In the genomic region with DNA sequence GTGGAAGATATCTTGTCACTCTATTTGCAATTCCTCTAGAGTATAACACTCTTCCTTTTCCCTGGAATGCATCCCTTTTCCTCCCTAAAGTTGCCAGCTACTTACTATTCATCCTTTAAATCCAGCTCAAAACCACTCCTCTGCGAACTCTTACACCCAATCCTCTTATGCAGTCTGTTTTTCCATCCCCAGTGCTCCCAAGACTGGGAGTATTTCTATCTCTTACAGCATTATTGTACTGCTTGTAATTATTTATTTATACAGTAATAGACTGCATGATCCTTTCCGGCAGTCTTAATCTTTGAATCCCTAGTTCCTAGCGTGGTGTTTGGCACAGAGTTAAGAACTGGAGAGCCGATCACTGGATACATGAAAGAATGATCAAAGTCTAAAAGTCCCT, we compare ENCODE assay signal across 13 cellular contexts. TPM values are rescaled to one million over a fixed set of nuclear protein-coding genes. Genes with fewer than 3 reads are reported as not detected.
A peak's percentile ranks its signal among the peaks of the same experiment; 100 is the strongest.
DNase-seq lines count a peak whose midpoint lies in the region; ATAC-seq and TF ChIP-seq lines count a peak whose summit lies in the region.
"Had no signal": no experiment of that assay in that cellular context is flagged by ENCODE, and none has a peak within 500 bp of the region (broad histone marks: within the 10 kb centered on the region; RNA-seq: fewer than 3 reads in every experiment).

No MANE protein-coding gene starts in this region.

- no peak overlapping the region for H2AK9ac ChIP-seq in IMR-90 (replicated peaks; ENCODE audit: low read depth, low read length, poor library complexity)

- no peak overlapping the region for H3K23ac ChIP-seq in IMR-90 (ENCODE audit: low read depth, low read length)

- no TSS peak for BruUV-seq in IMR-90 (replicated peaks; lab: Mats Ljungman, UMichigan)

- H3K4me3 ChIP-seq in IMR-90 (ENCODE audit: insufficient read depth, low read depth, low read length) (no peak overlapping the region), osteoblast (ENCODE audit: insufficient read depth, low read length) (no peak overlapping the region)
- H3K4me3 ChIP-seq: SJSA1 had no signal

- H3K18ac ChIP-seq in IMR-90 (ENCODE audit: low read depth, low read length), result no peak overlapping the region

- H4K5ac ChIP-seq in IMR-90 (ENCODE audit: low read depth, low read length), result no peak overlapping the region

- peaks cover 4% of the 10 kb centered on the region for H4K20me1 ChIP-seq in IMR-90 (ENCODE audit: insufficient read depth, low read length)
- H4K20me1 ChIP-seq in osteoblast (ENCODE audit: insufficient read depth, low read length), result peaks cover 2% of the 10 kb centered on the region

- H3K9ac ChIP-seq in IMR-90 (ENCODE audit: low read depth, low read length), result no peak overlapping the region

- peaks cover 3% of the 10 kb centered on the region; the same call in 1 of the 2 replicates for H3K36me3 ChIP-seq in IMR-90 (ENCODE audit: control insufficient read depth, insufficient read depth, low read length)
- H3K36me3 ChIP-seq in osteoblast (ENCODE audit: insufficient read depth, low read length), result no peaks in the 10 kb centered on the region

- H4K91ac ChIP-seq in IMR-90 (ENCODE audit: insufficient read depth, low read depth, low read length), result no peak overlapping the region

- H3K4me1 ChIP-seq in IMR-90 (ENCODE audit: control insufficient read depth, insufficient read depth, low read length) (peaks cover 2% of the 10 kb centered on the region; the same call in 1 of the 2 replicates), osteoblast (ENCODE audit: insufficient read depth, low read length) (peaks cover 7% of the 10 kb centered on the region)

- WGBS in IMR-90 (ENCODE audit: extremely low coverage in 2 of 2, insufficient read length in 1 of 2), 2 experiments, result no CpG with 5 or more reads among the region's 4 CpGs

- no peak overlapping the region for H3K4me2 ChIP-seq in IMR-90 (ENCODE audit: low read depth, low read length)
- H3K4me2 ChIP-seq in osteoblast (ENCODE audit: insufficient read depth, low read length), result no peak overlapping the region

- H3K4ac ChIP-seq in IMR-90 (ENCODE audit: low read depth, low read length), result no peak overlapping the region

- H4K8ac ChIP-seq in IMR-90 (ENCODE audit: low read depth in 2 of 2, low read length in 2 of 2), result no peak overlapping the region; a peak in 1 of 4 replicates

- peaks cover 24% of the 10 kb centered on the region for H3K27me3 ChIP-seq in CD4-positive, alpha-beta T cell (ENCODE audit: control insufficient read depth, insufficient read depth, low read length)
- H3K27me3 ChIP-seq in IMR-90 (ENCODE audit: control insufficient read depth, insufficient read depth, low read length) (no peaks in the 10 kb centered on the region), osteoblast (ENCODE audit: insufficient read depth, low read length) (no peaks in the 10 kb centered on the region)
- H3K27me3 ChIP-seq: SJSA1 had no signal

- no peak overlapping the region for H3K14ac ChIP-seq in IMR-90 (replicated peaks; ENCODE audit: low read depth, low read length)

- CTCF ChIA-PET in CD4-positive, alpha-beta T cell (lab: Charles Lee), result no interaction called here
- CTCF ChIA-PET in IMR-90 (lab: Yijun Ruan, JAX), result interaction anchor here (1.0 kb wide), 1 partner anchor 19 kb away, joined by 3 read pairs; no protein-coding TSS in a partner anchor

- TF ChIP-seq POLR2A in IMR-90 (IDR thresholded peaks at IDR 0.05; ENCODE audit: low read depth, low read length), result no peak

- POLR2A ChIA-PET in CD4-positive, alpha-beta T cell (lab: Charles Lee), result no interaction called here
- POLR2A ChIA-PET in IMR-90 (lab: Charles Lee; ENCODE audit: unreplicated experiment), result no interaction called here

- H3K27me3 Mint-ChIP-seq in CD4-positive, alpha-beta T cell, result peaks cover 32% of the 10 kb centered on the region

- H2AFZ ChIP-seq in IMR-90 (replicated peaks; ENCODE audit: low read length, poor library complexity), result no peak overlapping the region
- H2AFZ ChIP-seq in osteoblast (ENCODE audit: low read length), result peak overlapping the region; percentile 11

- intact Hi-C loops in CD4-positive, alpha-beta T cell (cut with DNase I, micrococcal nuclease), result loop anchor here (5.0 kb wide), 1 partner anchor 551 kb away; a partner anchor contains a TSS
- intact Hi-C loops in IMR-90 (cut with micrococcal nuclease), result loop anchor here (5.0 kb wide), 1 partner anchor 246 kb away; no protein-coding TSS in a partner anchor

- H3K79me1 ChIP-seq in IMR-90 (ENCODE audit: low read depth in 1 of 2, low read length in 2 of 2), result peaks cover 0 to 13% of the 10 kb centered on the region in 2 experiments; a peak in 2 of 4 replicates

- dilution Hi-C loops in IMR-90 (cut with HindIII; ENCODE audit: low sequenced_read_pairs, unreplicated experiment), result loop anchor here (25.0 kb wide), 1 partner anchor 421 kb away; no protein-coding TSS in a partner anchor

- no peaks in the 10 kb centered on the region for H3K9me3 ChIP-seq in CD4-positive, alpha-beta T cell (ENCODE audit: control insufficient read depth, low read length)
- H3K9me3 ChIP-seq in IMR-90 (ENCODE audit: control insufficient read depth, insufficient read depth, low read length), result no peaks in the 10 kb centered on the region
- H3K9me3 ChIP-seq in osteoblast (ENCODE audit: low read depth, low read length), result no peaks in the 10 kb centered on the region
- H3K9me3 ChIP-seq: SJSA1 had no signal

- no peaks in the 10 kb centered on the region for H3K36me3 Mint-ChIP-seq in CD4-positive, alpha-beta T cell (ENCODE audit: low read depth)

- no peak for ATAC-seq in CD4-positive, alpha-beta T cell (ENCODE audit: poor library complexity)
- ATAC-seq in IMR-90 (ENCODE audit: low read depth), result no peak

- no peak overlapping the region for H2BK5ac ChIP-seq in IMR-90 (ENCODE audit: low read depth, low read length, poor library complexity, severe bottlenecking)

- peak overlapping the region; percentile 62 for H3K4me3 Mint-ChIP-seq in CD4-positive, alpha-beta T cell

- in situ Hi-C loops in IMR-90 (cut with MboI; ENCODE audit: low sequenced_read_pairs), result loop anchor here (5.0 to 10.0 kb wide), 2 partner anchors 153 to 416 kb away; no protein-coding TSS in a partner anchor

- H2BK120ac ChIP-seq in IMR-90 (ENCODE audit: low read depth, low read length), result no peak overlapping the region

- no peak for TF ChIP-seq CTCF in CD4-positive, alpha-beta T cell (IDR thresholded peaks at IDR 0.05)
- TF ChIP-seq CTCF in IMR-90 (conservative IDR thresholded peaks at IDR 0.05; ENCODE audit: low read depth, low read length), result no peak
- TF ChIP-seq CTCF in osteoblast (IDR thresholded peaks at IDR 0.05; ENCODE audit: extremely low read depth, low read depth, low read length), result no peak

- H3K9me1 ChIP-seq in IMR-90 (ENCODE audit: insufficient read depth, low read length), result peaks cover 5% of the 10 kb centered on the region; the same call in 1 of the 2 replicates

- no peak for DNase-seq in CD4-positive, alpha-beta T cell
- DNase-seq in IMR-90, result peak; percentile 56
- peak; percentile 44 for DNase-seq in fibroblast of peridontal ligament (ENCODE audit: extremely low read depth)
- peak; percentile 75 for DNase-seq in osteoblast (ENCODE audit: insufficient read length, low spot score, missing footprints)
- DNase-seq in HK-2 (ENCODE audit: unreplicated experiment), result no peak
- DNase-seq in mucosa of gallbladder (ENCODE audit: low spot score), result no peak
- no peak for DNase-seq in H4 (ENCODE audit: low spot score)
- DNase-seq: H7, Karpas-422, MM.1S, NCI-H1930, NCI-H2171 had no signal

- peaks cover 6% of the 10 kb centered on the region for H3K4me1 Mint-ChIP-seq in CD4-positive, alpha-beta T cell (ENCODE audit: low read depth)

- no peak overlapping the region for H3K27ac ChIP-seq in CD4-positive, alpha-beta T cell (ENCODE audit: low read depth, low read length)
- H3K27ac ChIP-seq in IMR-90 (ENCODE audit: insufficient read depth, low read length) (no peak overlapping the region), osteoblast (ENCODE audit: low read depth, low read length) (no peak overlapping the region)
- H3K27ac ChIP-seq: SJSA1 had no signal

- H2BK20ac ChIP-seq in IMR-90 (ENCODE audit: low read depth, low read length), result peak overlapping the region; percentile 2; the same call in 1 of the 2 replicates

- no peak for TF ChIP-seq RAD21 in IMR-90 (IDR thresholded peaks at IDR 0.05; ENCODE audit: low read length)

- no peak overlapping the region for H3K27ac Mint-ChIP-seq in CD4-positive, alpha-beta T cell

- peaks cover 22% of the 10 kb centered on the region for H3K79me2 ChIP-seq in osteoblast (ENCODE audit: insufficient read depth, low read length)

- no peak overlapping the region for H3K56ac ChIP-seq in IMR-90 (ENCODE audit: extremely low read depth, insufficient read depth, low read length)

- H2BK15ac ChIP-seq in IMR-90 (ENCODE audit: low read depth, low read length), result no peak overlapping the region; the same call in 2 of the 3 replicates

- H2AK5ac ChIP-seq in IMR-90 (ENCODE audit: low read depth, low read length), result no peak overlapping the region

- no peaks in the 10 kb centered on the region for H3K9me3 Mint-ChIP-seq in CD4-positive, alpha-beta T cell

TF ChIP-seq in IMR-90, 13 proteins besides CTCF, POLR2A, EP300 and RAD21 (continues in another document):
- TF ChIP-seq, protein P1, sequence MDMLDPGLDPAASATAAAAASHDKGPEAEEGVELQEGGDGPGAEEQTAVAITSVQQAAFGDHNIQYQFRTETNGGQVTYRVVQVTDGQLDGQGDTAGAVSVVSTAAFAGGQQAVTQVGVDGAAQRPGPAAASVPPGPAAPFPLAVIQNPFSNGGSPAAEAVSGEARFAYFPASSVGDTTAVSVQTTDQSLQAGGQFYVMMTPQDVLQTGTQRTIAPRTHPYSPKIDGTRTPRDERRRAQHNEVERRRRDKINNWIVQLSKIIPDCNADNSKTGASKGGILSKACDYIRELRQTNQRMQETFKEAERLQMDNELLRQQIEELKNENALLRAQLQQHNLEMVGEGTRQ (IDR thresholded peaks at IDR 0.05; ENCODE audit: low read depth, low read length), result no peak
- no peak for TF ChIP-seq RCOR1 (IDR thresholded peaks at IDR 0.05; ENCODE audit: insufficient replicate concordance, low read length)
- TF ChIP-seq RFX5 (IDR thresholded peaks at IDR 0.05; ENCODE audit: low read depth, low read length), result no peak
- no peak for TF ChIP-seq SMC3 (IDR thresholded peaks at IDR 0.05; ENCODE audit: low read depth, low read length)
- TF ChIP-seq MXI1 (IDR thresholded peaks at IDR 0.05; ENCODE audit: borderline replicate concordance, low read depth, low read length), result no peak
- no peak for TF ChIP-seq CEBPB (IDR thresholded peaks at IDR 0.05; ENCODE audit: low read depth, low read length)
- no peak for TF ChIP-seq NFE2L2 (IDR thresholded peaks at IDR 0.05; ENCODE audit: low read depth, low read length)

RNA-seq across cellular contexts. Expression of a gene that starts 2.9 kb away (rescaled TPM):
- under 1 TPM in 1 of 2 experiments, not detected in 1; 0.03 TPM for total RNA-seq in CD4-positive, alpha-beta T cell
- total RNA-seq in IMR-90 (2012; rRNA removed) (10.0 and 14.4 TPM in 2 replicates), osteoblast (24.8 and 26.1 TPM in 2 replicates), mucosa of gallbladder (13.5 TPM)
- polyA plus RNA-seq in IMR-90 (2012; rRNA removed), result 10.2 and 11.0 TPM in 2 replicates
- polyA plus RNA-seq in IMR-90 (2012; cell fraction: cytosol; rRNA removed), result 3.7 and 5.3 TPM in 2 replicates
- 29.1 and 33.8 TPM in 2 replicates for polyA plus RNA-seq in IMR-90 (2012; cell fraction: nucleus; rRNA removed; ENCODE audit: low replicate concordance)
- 1.6 and 2.1 TPM in 2 replicates for total RNA-seq in H4 (2014; rRNA removed; shearing (Covaris generic))

Comparison
In these comparisons a context has a peak if more than half of its experiments do, and no peak if none do; other contexts are left out.
1. DNase-seq: peak in IMR-90 (single experiment), fibroblast of peridontal ligament (single experiment) and osteoblast (single experiment); none in CD4-positive, alpha-beta T cell (0 of 10), HK-2 (single experiment), mucosa of gallbladder (single experiment) and H4 (single experiment).